16 cellular contexts compared by ENCODE assay signal in the genomic region with DNA sequence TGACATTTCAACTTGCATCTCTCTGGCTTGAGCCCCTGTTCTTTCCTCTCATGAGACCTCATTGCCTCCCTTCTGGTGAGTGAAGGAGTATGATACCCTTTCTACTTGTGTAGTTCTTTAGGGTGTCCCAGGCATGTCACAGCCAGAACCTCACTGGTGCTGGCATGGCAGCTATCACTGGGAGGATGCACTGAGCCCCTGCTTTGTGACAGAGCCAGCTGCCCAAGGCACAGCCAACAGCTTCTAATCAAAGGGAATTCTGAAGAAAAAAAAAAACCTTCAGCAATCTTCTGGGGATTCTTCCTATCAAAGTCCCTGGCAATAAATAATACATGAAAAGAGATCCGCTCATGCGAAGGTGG.
DNase-seq lines count a peak whose midpoint lies in the region; ATAC-seq, FAIRE-seq and TF ChIP-seq lines count a peak whose summit lies in the region.
"Had no signal": no experiment of that assay in that cellular context is flagged by ENCODE, and none has a peak within 500 bp of the region (broad histone marks: within the 10 kb centered on the region; RNA-seq: fewer than 3 reads in every experiment).

No MANE protein-coding gene starts in this region.

- BruUV-seq in endothelial cell of umbilical vein (replicated peaks; lab: Mats Ljungman, UMichigan), result no TSS peak

- H3K9me3 Mint-ChIP-seq in neural progenitor cell, result peaks cover 4% of the 10 kb centered on the region

- peak overlapping the region; percentile 74 for H3K4me3 Mint-ChIP-seq in neural progenitor cell

- no peaks in the 10 kb centered on the region for H3K79me2 ChIP-seq in endothelial cell of umbilical vein (ENCODE audit: control insufficient read depth, insufficient read depth, low read length)
- H3K79me2 ChIP-seq in neural progenitor cell (ENCODE audit: low read depth), result no peaks in the 10 kb centered on the region

- FAIRE-seq in endothelial cell of umbilical vein (lab: Jason Lieb, UNC), result no peak
- FAIRE-seq: GM12891, GM19239, TTC549 had no signal

- H3K27me3 ChIP-seq in Peyer's patch (no peaks in the 10 kb centered on the region), endothelial cell of umbilical vein (ENCODE audit: control insufficient read depth in 2 of 2, insufficient read depth in 2 of 2, low read length in 2 of 2) (no peaks in the 10 kb centered on the region), neural progenitor cell (no peaks in the 10 kb centered on the region), thoracic aorta (replicated peaks; ENCODE audit: insufficient read depth) (no peaks in the 10 kb centered on the region)
- H3K27me3 ChIP-seq: BE2C, SJSA1 had no signal

- peaks cover 19% of the 10 kb centered on the region for H3K4me1 Mint-ChIP-seq in neural progenitor cell

- no peak for TF ChIP-seq POLR2A in Peyer's patch (IDR thresholded peaks at IDR 0.05)
- no peak for TF ChIP-seq POLR2A in endothelial cell of umbilical vein (IDR thresholded peaks at IDR 0.05; ENCODE audit: low read depth, low read length)

- no peak overlapping the region for H3K4me3 ChIP-seq in Peyer's patch
- H3K4me3 ChIP-seq in endothelial cell of umbilical vein (replicated peaks in 1 of 3; ENCODE audit: insufficient read depth in 1 of 3, low read depth in 1 of 3, low read length in 3 of 3), result no peak overlapping the region
- no peak overlapping the region for H3K4me3 ChIP-seq in neural progenitor cell
- H3K4me3 ChIP-seq in thoracic aorta, result peak overlapping the region; percentile 19
- H3K4me3 ChIP-seq: mucosa of descending colon, SJSA1 had no signal

- no peaks in the 10 kb centered on the region for H3K9me1 ChIP-seq in endothelial cell of umbilical vein (replicated peaks; ENCODE audit: control insufficient read depth, extremely low read depth, insufficient read depth, low read length)

- TF ChIP-seq CTCF in Peyer's patch (IDR thresholded peaks at IDR 0.05) (no peak), endothelial cell of umbilical vein (IDR thresholded peaks at IDR 0.05; ENCODE audit: extremely low read depth in 1 of 2, insufficient read depth in 1 of 2, low read depth in 1 of 2, low read length in 2 of 2) (no peak), neural progenitor cell (IDR thresholded peaks at IDR 0.05) (no peak), thoracic aorta (IDR thresholded peaks at IDR 0.05) (no peak)

- no peaks in the 10 kb centered on the region for H4K20me1 ChIP-seq in endothelial cell of umbilical vein (replicated peaks; ENCODE audit: control insufficient read depth, extremely low read depth, insufficient read depth, low read length)
- no peaks in the 10 kb centered on the region for H4K20me1 ChIP-seq in neural progenitor cell (ENCODE audit: low read depth)

- no peak overlapping the region for H3K9ac ChIP-seq in endothelial cell of umbilical vein (replicated peaks; ENCODE audit: extremely low read depth, insufficient read depth, low read length)
- no peak overlapping the region for H3K9ac ChIP-seq in neural progenitor cell

- H3K27me3 Mint-ChIP-seq in neural progenitor cell (ENCODE audit: insufficient read depth, low read depth), result peaks cover 4% of the 10 kb centered on the region

- H3K36me3 ChIP-seq in Peyer's patch (no peaks in the 10 kb centered on the region), endothelial cell of umbilical vein (ENCODE audit: control insufficient read depth in 2 of 2, extremely low read depth in 1 of 2, insufficient read depth in 2 of 2, low read length in 2 of 2) (no peaks in the 10 kb centered on the region), neural progenitor cell (no peaks in the 10 kb centered on the region), thoracic aorta (no peaks in the 10 kb centered on the region)
- H3K36me3 ChIP-seq: BE2C, SJSA1 had no signal

- no peaks in the 10 kb centered on the region for H3K36me3 Mint-ChIP-seq in neural progenitor cell

- POLR2A ChIA-PET in endothelial cell of umbilical vein (lab: Charles Lee), result no interaction called here

- peaks cover 18% of the 10 kb centered on the region for H3F3A ChIP-seq in neural progenitor cell (ENCODE audit: low read depth)

- intact Hi-C loops in endothelial cell of umbilical vein (cut with micrococcal nuclease), result loop anchor here (2.0 to 10.0 kb wide), 4 partner anchors 85 to 857 kb away; a partner anchor contains a TSS

- H3K27ac ChIP-seq in Peyer's patch (peak overlapping the region; percentile 46 to 72 (median 62)), endothelial cell of umbilical vein (ENCODE audit: insufficient read depth, low read depth, low read length) (peak overlapping the region; percentile 17), neural progenitor cell (peak overlapping the region; percentile 54), thoracic aorta (peak overlapping the region; percentile 72 to 79)
- H3K27ac ChIP-seq: SJSA1 had no signal

- H3K4me1 ChIP-seq in Peyer's patch (peaks cover 0 to 21% (median 5%) of the 10 kb centered on the region in 4 donors), endothelial cell of umbilical vein (ENCODE audit: control insufficient read depth, extremely low read depth, insufficient read depth, low read length) (peaks cover 20% of the 10 kb centered on the region), neural progenitor cell (peaks cover 16% of the 10 kb centered on the region), thoracic aorta (ENCODE audit: control insufficient read depth in 1 of 2, low read depth in 2 of 2) (peaks cover 18 to 26% of the 10 kb centered on the region in 2 donors)
- H3K4me1 ChIP-seq: BE2C, SJSA1 had no signal

- dilution Hi-C loops in endothelial cell of umbilical vein (cut with MboI; ENCODE audit: extremely low pct_ligation_motif_present, low sequenced_read_pairs), result no loop called here

- peak overlapping the region; percentile 99 for H3K27ac Mint-ChIP-seq in neural progenitor cell

- no peaks in the 10 kb centered on the region for H3K9me3 ChIP-seq in Peyer's patch
- H3K9me3 ChIP-seq in endothelial cell of umbilical vein (replicated peaks; ENCODE audit: control insufficient read depth, insufficient read depth, low read length), result no peaks in the 10 kb centered on the region
- no peaks in the 10 kb centered on the region for H3K9me3 ChIP-seq in neural progenitor cell (ENCODE audit: low read depth)
- H3K9me3 ChIP-seq in thoracic aorta, result no peaks in the 10 kb centered on the region
- H3K9me3 ChIP-seq: mucosa of descending colon, SJSA1 had no signal

- CTCF ChIA-PET in endothelial cell of umbilical vein (lab: Charles Lee), result interaction anchor here (0.9 to 1.8 kb wide), 13 partner anchors 9 to 676 kb away, joined by 3 to 7 read pairs (median 4); a partner anchor contains a TSS

- DNase-seq in Peyer's patch, result no peak
- DNase-seq in endothelial cell of umbilical vein (ENCODE audit: low read depth, low spot score), result no peak
- DNase-seq in neural progenitor cell (ENCODE audit: low spot score), result no peak
- no peak for DNase-seq in thoracic aorta (ENCODE audit: low spot score)
- no peak for DNase-seq in SW480 (ENCODE audit: low spot score)
- DNase-seq in NCI-H146 treated with DMSO at 0.1 percent for 48 hours (lab: John Stamatoyannopoulos, UW; ENCODE audit: unreplicated experiment), result no peak
- no peak for DNase-seq in COLO668 (lab: John Stamatoyannopoulos, UW; ENCODE audit: unreplicated experiment)
- DNase-seq: activated effector memory CD4-positive, alpha-beta T cell treated with anti-CD3 and anti-CD28 coated beads, Interleukin-2, amount 50 U/mL, for 16 hours; BE2C; NK-92 treated with Interleukin-12 subunit alpha and Interleukin-12 subunit beta, amount 100 ng/mL, for 24 hours had no signal

- H3K4me2 ChIP-seq in endothelial cell of umbilical vein (ENCODE audit: insufficient read depth, low read length) (peak overlapping the region; percentile 11), neural progenitor cell (peak overlapping the region; percentile 40)

- peak overlapping the region; percentile 56 for H2AFZ ChIP-seq in endothelial cell of umbilical vein (ENCODE audit: low read depth, low read length)
- no peak overlapping the region for H2AFZ ChIP-seq in neural progenitor cell (replicated peaks)

- no peak for ATAC-seq in thoracic aorta (ENCODE audit: insufficient number of reproducible peaks, low FRiP score, low read depth)
- ATAC-seq in HG03439 (IDR thresholded peaks at IDR 0.05; ENCODE audit: unreplicated experiment), result no peak

TF ChIP-seq in endothelial cell of umbilical vein, 7 proteins besides CTCF, POLR2A, EP300 and RAD21:
- TF ChIP-seq, protein P1, sequence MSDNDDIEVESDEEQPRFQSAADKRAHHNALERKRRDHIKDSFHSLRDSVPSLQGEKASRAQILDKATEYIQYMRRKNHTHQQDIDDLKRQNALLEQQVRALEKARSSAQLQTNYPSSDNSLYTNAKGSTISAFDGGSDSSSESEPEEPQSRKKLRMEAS (IDR thresholded peaks at IDR 0.05; ENCODE audit: insufficient read depth, insufficient read length), result no peak
- TF ChIP-seq POLR2AphosphoS5 (IDR thresholded peaks at IDR 0.05; ENCODE audit: insufficient read depth, low read depth, low read length), result no peak
- no peak for TF ChIP-seq JUN (IDR thresholded peaks at IDR 0.05; ENCODE audit: borderline replicate concordance, insufficient read depth, insufficient read length, low read depth)
- TF ChIP-seq MYC (IDR thresholded peaks at IDR 0.05; ENCODE audit: low read depth, low read length), result no peak
- no peak for TF ChIP-seq FOS (IDR thresholded peaks at IDR 0.05; ENCODE audit: borderline replicate concordance, insufficient read depth, low read length)
- no peak for TF ChIP-seq EZH2 (IDR thresholded peaks at IDR 0.05; ENCODE audit: borderline replicate concordance, low read depth, low read length, severe bottlenecking)
- TF ChIP-seq GATA2 (IDR thresholded peaks at IDR 0.05; ENCODE audit: insufficient read depth, insufficient read length, low read depth, low read length), result no peak

Comparison
In these comparisons a context has a peak if more than half of its experiments do, and no peak if none do; other contexts are left out.
1. H3K27ac ChIP-seq: peak in every context shown above with its lines; median percentile 76 in thoracic aorta; 62 in Peyer's patch; 54 in neural progenitor cell; 17 in endothelial cell of umbilical vein.